In the genomic region with DNA sequence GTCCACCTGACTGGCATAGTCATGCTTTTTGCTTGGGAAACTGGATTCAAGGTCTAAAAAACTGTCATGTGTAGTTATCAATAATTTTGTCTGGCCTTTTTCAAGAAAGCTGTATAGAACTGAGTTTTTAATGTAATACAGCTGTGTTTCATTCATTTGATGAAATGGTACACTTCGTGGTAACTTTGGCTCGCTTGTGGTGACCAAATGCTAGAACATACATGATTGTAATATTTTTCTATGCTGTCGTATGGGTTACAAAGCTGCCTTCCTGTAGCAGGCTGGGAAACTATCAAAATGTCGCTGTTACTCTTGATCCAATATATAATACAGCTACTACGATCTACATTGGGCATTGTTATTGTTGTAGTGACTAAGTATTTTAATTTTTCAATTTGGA, we compare ENCODE assay signal across 1 cellular context.
TF ChIP-seq lines count a peak whose summit lies in the region.

No MANE protein-coding gene starts in this region.

TF ChIP-seq in GM23338, 12 proteins besides CTCF, POLR2A, EP300 and RAD21 (continued from another document):
- TF ChIP-seq ZNF114 (CRISPR knock-in tag; IDR thresholded peaks at IDR 0.05) (no peak), POLR2AphosphoS5 (IDR thresholded peaks at IDR 0.05; ENCODE audit: low read depth) (no peak)
